In the genomic region with DNA sequence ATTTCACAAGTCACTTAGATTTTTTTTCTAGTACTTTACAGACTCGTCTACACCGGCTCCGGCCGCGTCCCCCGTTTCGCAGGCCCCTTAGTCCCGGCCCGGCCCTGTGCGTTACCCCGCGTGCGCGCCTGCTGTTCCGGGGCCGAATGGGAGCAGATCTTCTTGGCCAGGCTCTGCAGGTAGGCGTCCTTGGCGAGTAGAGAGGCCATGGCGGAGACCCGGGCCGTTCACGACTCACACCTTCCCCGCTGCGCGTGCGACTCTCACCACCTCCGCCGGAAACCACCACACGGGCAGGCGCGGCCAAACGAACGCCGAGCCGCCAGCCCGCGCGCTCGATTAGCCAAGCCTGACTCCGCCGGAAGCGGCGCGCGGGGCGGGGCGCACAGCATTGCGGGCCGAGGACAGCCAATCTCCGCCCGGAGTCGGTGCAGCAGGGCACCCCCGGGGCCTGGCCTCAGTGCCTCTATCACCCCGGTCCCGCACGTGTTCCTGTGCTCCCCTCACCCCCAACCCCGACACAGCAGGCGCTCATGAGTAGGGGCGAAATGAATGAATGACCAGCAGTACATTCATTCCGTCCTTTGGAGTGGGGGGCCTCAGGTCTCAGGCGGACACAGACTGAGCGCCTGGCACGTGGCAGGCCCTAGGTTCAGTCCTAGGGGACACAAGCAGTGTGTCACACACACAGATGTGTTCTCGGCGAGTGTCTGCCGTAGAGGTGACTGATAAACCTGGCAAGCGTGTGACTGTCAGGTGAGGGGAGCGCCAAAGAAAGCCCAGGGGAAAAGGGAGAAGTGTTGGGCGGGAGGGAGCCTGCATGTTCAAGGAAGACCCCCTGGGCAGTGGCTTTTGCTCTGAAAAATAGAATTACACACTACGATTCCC, we compare ENCODE assay signal across 1 cellular context.
TF ChIP-seq lines count a peak whose summit lies in the region.

A gene (minus strand): TSS at position 265 of the 888 bp plus-strand sequence. CDS start 56 bp downstream, at position 209.

TF ChIP-seq in HepG2, 621 proteins besides CTCF, POLR2A, EP300 and RAD21 (continued from another document and continues in another):
- TF ChIP-seq, protein P1, sequence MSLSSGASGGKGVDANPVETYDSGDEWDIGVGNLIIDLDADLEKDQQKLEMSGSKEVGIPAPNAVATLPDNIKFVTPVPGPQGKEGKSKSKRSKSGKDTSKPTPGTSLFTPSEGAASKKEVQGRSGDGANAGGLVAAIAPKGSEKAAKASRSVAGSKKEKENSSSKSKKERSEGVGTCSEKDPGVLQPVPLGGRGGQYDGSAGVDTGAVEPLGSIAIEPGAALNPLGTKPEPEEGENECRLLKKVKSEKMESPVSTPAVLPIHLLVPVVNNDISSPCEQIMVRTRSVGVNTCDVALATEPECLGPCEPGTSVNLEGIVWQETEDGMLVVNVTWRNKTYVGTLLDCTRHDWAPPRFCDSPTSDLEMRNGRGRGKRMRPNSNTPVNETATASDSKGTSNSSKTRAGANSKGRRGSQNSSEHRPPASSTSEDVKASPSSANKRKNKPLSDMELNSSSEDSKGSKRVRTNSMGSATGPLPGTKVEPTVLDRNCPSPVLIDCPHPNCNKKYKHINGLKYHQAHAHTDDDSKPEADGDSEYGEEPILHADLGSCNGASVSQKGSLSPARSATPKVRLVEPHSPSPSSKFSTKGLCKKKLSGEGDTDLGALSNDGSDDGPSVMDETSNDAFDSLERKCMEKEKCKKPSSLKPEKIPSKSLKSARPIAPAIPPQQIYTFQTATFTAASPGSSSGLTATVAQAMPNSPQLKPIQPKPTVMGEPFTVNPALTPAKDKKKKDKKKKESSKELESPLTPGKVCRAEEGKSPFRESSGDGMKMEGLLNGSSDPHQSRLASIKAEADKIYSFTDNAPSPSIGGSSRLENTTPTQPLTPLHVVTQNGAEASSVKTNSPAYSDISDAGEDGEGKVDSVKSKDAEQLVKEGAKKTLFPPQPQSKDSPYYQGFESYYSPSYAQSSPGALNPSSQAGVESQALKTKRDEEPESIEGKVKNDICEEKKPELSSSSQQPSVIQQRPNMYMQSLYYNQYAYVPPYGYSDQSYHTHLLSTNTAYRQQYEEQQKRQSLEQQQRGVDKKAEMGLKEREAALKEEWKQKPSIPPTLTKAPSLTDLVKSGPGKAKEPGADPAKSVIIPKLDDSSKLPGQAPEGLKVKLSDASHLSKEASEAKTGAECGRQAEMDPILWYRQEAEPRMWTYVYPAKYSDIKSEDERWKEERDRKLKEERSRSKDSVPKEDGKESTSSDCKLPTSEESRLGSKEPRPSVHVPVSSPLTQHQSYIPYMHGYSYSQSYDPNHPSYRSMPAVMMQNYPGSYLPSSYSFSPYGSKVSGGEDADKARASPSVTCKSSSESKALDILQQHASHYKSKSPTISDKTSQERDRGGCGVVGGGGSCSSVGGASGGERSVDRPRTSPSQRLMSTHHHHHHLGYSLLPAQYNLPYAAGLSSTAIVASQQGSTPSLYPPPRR (CRISPR knock-in tag; IDR thresholded peaks at IDR 0.05; ENCODE audit: borderline replicate concordance) = 0 out of 2 replicates have a peak, but pooled peaks have one; percentile 29
- TF ChIP-seq SATB2 (CRISPR knock-in tag; IDR thresholded peaks at IDR 0.05) (no peak; the same call in 1 of the 2 replicates), ZNF562 (CRISPR knock-in tag; IDR thresholded peaks at IDR 0.05; ENCODE audit: borderline replicate concordance) (no peak), REL (CRISPR knock-in tag; conservative IDR thresholded peaks at IDR 0.05) (peak; percentile 85; the same call in 1 of the 2 replicates), LCORL (IDR thresholded peaks at IDR 0.05) (no peak), LCORL (CRISPR knock-in tag; IDR thresholded peaks at IDR 0.05) (peak; percentile 41; the same call in 1 of the 2 replicates), ZNF614 (CRISPR knock-in tag; IDR thresholded peaks at IDR 0.05; ENCODE audit: borderline replicate concordance) (peak; percentile 96), PCBP2 (optimal IDR thresholded peaks at IDR 0.05; ENCODE audit: low read depth, low read length, poor library complexity, severe bottlenecking) (no peak), ZSCAN22 (CRISPR knock-in tag; IDR thresholded peaks at IDR 0.05) (peak; percentile 23; the same call in 1 of the 2 replicates), ZNF839 (CRISPR knock-in tag; IDR thresholded peaks at IDR 0.05; ENCODE audit: borderline replicate concordance) (peak; percentile 23; the same call in 1 of the 2 replicates), ZNF232 (CRISPR knock-in tag; IDR thresholded peaks at IDR 0.05; ENCODE audit: borderline replicate concordance) (peak; percentile 39; the same call in 1 of the 2 replicates), KLF11 (CRISPR knock-in tag; IDR thresholded peaks at IDR 0.05) (0 out of 2 replicates have a peak, but pooled peaks have one; percentile 69), ZBTB38 (CRISPR knock-in tag; IDR thresholded peaks at IDR 0.05) (peak; percentile 97), TCF12 (IDR thresholded peaks at IDR 0.05) (no peak), TCF12 (CRISPR knock-in tag; IDR thresholded peaks at IDR 0.05) (0 out of 2 replicates have a peak, but pooled peaks have one; percentile 28), ZNF577 (CRISPR knock-in tag; IDR thresholded peaks at IDR 0.05; ENCODE audit: borderline replicate concordance, low read depth) (no peak), ZNF83 (CRISPR knock-in tag; IDR thresholded peaks at IDR 0.05; ENCODE audit: borderline replicate concordance) (0 out of 2 replicates have a peak, but pooled peaks have one; percentile 26), ZNF605 (CRISPR knock-in tag; IDR thresholded peaks at IDR 0.05) (peak; percentile 97), ZNF160 (CRISPR knock-in tag; IDR thresholded peaks at IDR 0.05) (peak; percentile 91; the same call in 1 of the 2 replicates), ZNF296 (CRISPR knock-in tag; conservative IDR thresholded peaks at IDR 0.05) (peak; percentile 29; the same call in 1 of the 2 replicates), KDM6A (CRISPR knock-in tag; IDR thresholded peaks at IDR 0.05; ENCODE audit: low read depth) (no peak), FOXK2 (IDR thresholded peaks at IDR 0.05) (peak; percentile 61; the same call in 1 of the 2 replicates), ZNF670 (CRISPR knock-in tag; IDR thresholded peaks at IDR 0.05; ENCODE audit: borderline replicate concordance) (peak; percentile 84; the same call in 1 of the 2 replicates), ZNF496 (CRISPR knock-in tag; IDR thresholded peaks at IDR 0.05; ENCODE audit: insufficient replicate concordance) (no peak), TGIF2 (CRISPR knock-in tag; IDR thresholded peaks at IDR 0.05) (peak; percentile 81), ZC3H4 (CRISPR knock-in tag; IDR thresholded peaks at IDR 0.05; ENCODE audit: borderline replicate concordance) (peak; percentile 35; the same call in 1 of the 2 replicates), ZC3H13 (CRISPR knock-in tag; IDR thresholded peaks at IDR 0.05) (peak; percentile 95), HOXD1 (CRISPR knock-in tag; IDR thresholded peaks at IDR 0.05) (peak; percentile 70; the same call in 1 of the 2 replicates), MLLT10 (CRISPR knock-in tag; IDR thresholded peaks at IDR 0.05) (no peak), HHEX (CRISPR knock-in tag; IDR thresholded peaks at IDR 0.05) (no peak)
- TF ChIP-seq, protein P2, sequence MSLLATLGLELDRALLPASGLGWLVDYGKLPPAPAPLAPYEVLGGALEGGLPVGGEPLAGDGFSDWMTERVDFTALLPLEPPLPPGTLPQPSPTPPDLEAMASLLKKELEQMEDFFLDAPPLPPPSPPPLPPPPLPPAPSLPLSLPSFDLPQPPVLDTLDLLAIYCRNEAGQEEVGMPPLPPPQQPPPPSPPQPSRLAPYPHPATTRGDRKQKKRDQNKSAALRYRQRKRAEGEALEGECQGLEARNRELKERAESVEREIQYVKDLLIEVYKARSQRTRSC (CRISPR knock-in tag; IDR thresholded peaks at IDR 0.05; ENCODE audit: low read depth) = no peak
- TF ChIP-seq, protein P3, sequence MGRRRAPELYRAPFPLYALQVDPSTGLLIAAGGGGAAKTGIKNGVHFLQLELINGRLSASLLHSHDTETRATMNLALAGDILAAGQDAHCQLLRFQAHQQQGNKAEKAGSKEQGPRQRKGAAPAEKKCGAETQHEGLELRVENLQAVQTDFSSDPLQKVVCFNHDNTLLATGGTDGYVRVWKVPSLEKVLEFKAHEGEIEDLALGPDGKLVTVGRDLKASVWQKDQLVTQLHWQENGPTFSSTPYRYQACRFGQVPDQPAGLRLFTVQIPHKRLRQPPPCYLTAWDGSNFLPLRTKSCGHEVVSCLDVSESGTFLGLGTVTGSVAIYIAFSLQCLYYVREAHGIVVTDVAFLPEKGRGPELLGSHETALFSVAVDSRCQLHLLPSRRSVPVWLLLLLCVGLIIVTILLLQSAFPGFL (CRISPR knock-in tag; IDR thresholded peaks at IDR 0.05) = no peak
- TF ChIP-seq, protein P4, sequence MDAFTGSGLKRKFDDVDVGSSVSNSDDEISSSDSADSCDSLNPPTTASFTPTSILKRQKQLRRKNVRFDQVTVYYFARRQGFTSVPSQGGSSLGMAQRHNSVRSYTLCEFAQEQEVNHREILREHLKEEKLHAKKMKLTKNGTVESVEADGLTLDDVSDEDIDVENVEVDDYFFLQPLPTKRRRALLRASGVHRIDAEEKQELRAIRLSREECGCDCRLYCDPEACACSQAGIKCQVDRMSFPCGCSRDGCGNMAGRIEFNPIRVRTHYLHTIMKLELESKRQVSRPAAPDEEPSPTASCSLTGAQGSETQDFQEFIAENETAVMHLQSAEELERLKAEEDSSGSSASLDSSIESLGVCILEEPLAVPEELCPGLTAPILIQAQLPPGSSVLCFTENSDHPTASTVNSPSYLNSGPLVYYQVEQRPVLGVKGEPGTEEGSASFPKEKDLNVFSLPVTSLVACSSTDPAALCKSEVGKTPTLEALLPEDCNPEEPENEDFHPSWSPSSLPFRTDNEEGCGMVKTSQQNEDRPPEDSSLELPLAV (CRISPR knock-in tag; conservative IDR thresholded peaks at IDR 0.05; ENCODE audit: low read depth) = no peak; the same call in 1 of the 2 replicates
- TF ChIP-seq, protein P5, sequence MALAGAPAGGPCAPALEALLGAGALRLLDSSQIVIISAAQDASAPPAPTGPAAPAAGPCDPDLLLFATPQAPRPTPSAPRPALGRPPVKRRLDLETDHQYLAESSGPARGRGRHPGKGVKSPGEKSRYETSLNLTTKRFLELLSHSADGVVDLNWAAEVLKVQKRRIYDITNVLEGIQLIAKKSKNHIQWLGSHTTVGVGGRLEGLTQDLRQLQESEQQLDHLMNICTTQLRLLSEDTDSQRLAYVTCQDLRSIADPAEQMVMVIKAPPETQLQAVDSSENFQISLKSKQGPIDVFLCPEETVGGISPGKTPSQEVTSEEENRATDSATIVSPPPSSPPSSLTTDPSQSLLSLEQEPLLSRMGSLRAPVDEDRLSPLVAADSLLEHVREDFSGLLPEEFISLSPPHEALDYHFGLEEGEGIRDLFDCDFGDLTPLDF (CRISPR knock-in tag; IDR thresholded peaks at IDR 0.05) = peak; percentile 86
- TF ChIP-seq, protein P6, sequence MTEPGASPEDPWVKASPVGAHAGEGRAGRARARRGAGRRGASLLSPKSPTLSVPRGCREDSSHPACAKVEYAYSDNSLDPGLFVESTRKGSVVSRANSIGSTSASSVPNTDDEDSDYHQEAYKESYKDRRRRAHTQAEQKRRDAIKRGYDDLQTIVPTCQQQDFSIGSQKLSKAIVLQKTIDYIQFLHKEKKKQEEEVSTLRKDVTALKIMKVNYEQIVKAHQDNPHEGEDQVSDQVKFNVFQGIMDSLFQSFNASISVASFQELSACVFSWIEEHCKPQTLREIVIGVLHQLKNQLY (CRISPR knock-in tag; IDR thresholded peaks at IDR 0.05) = peak; percentile 73
- TF ChIP-seq, protein P7, sequence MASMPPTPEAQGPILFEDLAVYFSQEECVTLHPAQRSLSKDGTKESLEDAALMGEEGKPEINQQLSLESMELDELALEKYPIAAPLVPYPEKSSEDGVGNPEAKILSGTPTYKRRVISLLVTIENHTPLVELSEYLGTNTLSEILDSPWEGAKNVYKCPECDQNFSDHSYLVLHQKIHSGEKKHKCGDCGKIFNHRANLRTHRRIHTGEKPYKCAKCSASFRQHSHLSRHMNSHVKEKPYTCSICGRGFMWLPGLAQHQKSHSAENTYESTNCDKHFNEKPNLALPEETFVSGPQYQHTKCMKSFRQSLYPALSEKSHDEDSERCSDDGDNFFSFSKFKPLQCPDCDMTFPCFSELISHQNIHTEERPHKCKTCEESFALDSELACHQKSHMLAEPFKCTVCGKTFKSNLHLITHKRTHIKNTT (CRISPR knock-in tag; IDR thresholded peaks at IDR 0.05) = no peak
- TF ChIP-seq, protein P8, sequence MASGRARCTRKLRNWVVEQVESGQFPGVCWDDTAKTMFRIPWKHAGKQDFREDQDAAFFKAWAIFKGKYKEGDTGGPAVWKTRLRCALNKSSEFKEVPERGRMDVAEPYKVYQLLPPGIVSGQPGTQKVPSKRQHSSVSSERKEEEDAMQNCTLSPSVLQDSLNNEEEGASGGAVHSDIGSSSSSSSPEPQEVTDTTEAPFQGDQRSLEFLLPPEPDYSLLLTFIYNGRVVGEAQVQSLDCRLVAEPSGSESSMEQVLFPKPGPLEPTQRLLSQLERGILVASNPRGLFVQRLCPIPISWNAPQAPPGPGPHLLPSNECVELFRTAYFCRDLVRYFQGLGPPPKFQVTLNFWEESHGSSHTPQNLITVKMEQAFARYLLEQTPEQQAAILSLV (CRISPR knock-in tag; IDR thresholded peaks at IDR 0.05; ENCODE audit: borderline replicate concordance) = peak; percentile 96
- TF ChIP-seq, protein P9, sequence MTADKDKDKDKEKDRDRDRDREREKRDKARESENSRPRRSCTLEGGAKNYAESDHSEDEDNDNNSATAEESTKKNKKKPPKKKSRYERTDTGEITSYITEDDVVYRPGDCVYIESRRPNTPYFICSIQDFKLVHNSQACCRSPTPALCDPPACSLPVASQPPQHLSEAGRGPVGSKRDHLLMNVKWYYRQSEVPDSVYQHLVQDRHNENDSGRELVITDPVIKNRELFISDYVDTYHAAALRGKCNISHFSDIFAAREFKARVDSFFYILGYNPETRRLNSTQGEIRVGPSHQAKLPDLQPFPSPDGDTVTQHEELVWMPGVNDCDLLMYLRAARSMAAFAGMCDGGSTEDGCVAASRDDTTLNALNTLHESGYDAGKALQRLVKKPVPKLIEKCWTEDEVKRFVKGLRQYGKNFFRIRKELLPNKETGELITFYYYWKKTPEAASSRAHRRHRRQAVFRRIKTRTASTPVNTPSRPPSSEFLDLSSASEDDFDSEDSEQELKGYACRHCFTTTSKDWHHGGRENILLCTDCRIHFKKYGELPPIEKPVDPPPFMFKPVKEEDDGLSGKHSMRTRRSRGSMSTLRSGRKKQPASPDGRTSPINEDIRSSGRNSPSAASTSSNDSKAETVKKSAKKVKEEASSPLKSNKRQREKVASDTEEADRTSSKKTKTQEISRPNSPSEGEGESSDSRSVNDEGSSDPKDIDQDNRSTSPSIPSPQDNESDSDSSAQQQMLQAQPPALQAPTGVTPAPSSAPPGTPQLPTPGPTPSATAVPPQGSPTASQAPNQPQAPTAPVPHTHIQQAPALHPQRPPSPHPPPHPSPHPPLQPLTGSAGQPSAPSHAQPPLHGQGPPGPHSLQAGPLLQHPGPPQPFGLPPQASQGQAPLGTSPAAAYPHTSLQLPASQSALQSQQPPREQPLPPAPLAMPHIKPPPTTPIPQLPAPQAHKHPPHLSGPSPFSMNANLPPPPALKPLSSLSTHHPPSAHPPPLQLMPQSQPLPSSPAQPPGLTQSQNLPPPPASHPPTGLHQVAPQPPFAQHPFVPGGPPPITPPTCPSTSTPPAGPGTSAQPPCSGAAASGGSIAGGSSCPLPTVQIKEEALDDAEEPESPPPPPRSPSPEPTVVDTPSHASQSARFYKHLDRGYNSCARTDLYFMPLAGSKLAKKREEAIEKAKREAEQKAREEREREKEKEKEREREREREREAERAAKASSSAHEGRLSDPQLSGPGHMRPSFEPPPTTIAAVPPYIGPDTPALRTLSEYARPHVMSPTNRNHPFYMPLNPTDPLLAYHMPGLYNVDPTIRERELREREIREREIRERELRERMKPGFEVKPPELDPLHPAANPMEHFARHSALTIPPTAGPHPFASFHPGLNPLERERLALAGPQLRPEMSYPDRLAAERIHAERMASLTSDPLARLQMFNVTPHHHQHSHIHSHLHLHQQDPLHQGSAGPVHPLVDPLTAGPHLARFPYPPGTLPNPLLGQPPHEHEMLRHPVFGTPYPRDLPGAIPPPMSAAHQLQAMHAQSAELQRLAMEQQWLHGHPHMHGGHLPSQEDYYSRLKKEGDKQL (CRISPR knock-in tag; IDR thresholded peaks at IDR 0.05; ENCODE audit: low read depth) = 0 out of 2 replicates have a peak, but pooled peaks have one; percentile 29
